Comparison of ENCODE assay signal across 1 cellular context in genomic region chr22:42519544-42520237, GRCh38.
TF ChIP-seq lines count a peak whose summit lies in the region.

A gene with protein sequence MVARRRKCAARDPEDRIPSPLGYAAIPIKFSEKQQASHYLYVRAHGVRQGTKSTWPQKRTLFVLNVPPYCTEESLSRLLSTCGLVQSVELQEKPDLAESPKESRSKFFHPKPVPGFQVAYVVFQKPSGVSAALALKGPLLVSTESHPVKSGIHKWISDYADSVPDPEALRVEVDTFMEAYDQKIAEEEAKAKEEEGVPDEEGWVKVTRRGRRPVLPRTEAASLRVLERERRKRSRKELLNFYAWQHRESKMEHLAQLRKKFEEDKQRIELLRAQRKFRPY (minus strand): TSS chr22:42519796. CDS start chr22:42519786, 10 bp downstream.

TF ChIP-seq in H1, 55 proteins besides CTCF, POLR2A, EP300 and RAD21:
- TF ChIP-seq PHF8 (conservative IDR thresholded peaks at IDR 0.05; ENCODE audit: low read depth, low read length) (peak; percentile 84), HDAC2 (IDR thresholded peaks at IDR 0.05; ENCODE audit: borderline replicate concordance in 1 of 2, low read depth in 2 of 2, low read length in 2 of 2) (no peak), E2F6 (IDR thresholded peaks at IDR 0.05) (0 out of 2 replicates have a peak, but pooled peaks have one; percentile 10), KDM1A (IDR thresholded peaks at IDR 0.05; ENCODE audit: borderline replicate concordance, low read length) (no peak), TBP (IDR thresholded peaks at IDR 0.05; ENCODE audit: low read depth, low read length) (peak; percentile 42; the same call in 1 of the 2 replicates), RBBP5 (IDR thresholded peaks at IDR 0.05; ENCODE audit: borderline replicate concordance, low read depth, low read length) (0 out of 2 replicates have a peak, but pooled peaks have one; percentile 59), BACH1 (IDR thresholded peaks at IDR 0.05; ENCODE audit: low read length) (no peak), NRF1 (IDR thresholded peaks at IDR 0.05; ENCODE audit: low read depth, low read length) (peak; percentile 19; the same call in 1 of the 2 replicates), TAF7 (optimal IDR thresholded peaks at IDR 0.05; ENCODE audit: borderline replicate concordance, low read depth, low read length) (no peak), TAF1 (IDR thresholded peaks at IDR 0.05; ENCODE audit: low read depth, low read length) (peak; percentile 84), SP1 (IDR thresholded peaks at IDR 0.05; ENCODE audit: low read depth, low read length) (no peak), CREB1 (IDR thresholded peaks at IDR 0.05) (peak; percentile 71), KDM5A (IDR thresholded peaks at IDR 0.05; ENCODE audit: low read length) (peak; percentile 71), FOSL1 (IDR thresholded peaks at IDR 0.05; ENCODE audit: insufficient read depth, low read depth, low read length) (no peak), ATF3 (IDR thresholded peaks at IDR 0.05; ENCODE audit: insufficient read depth, low read depth, low read length) (no peak), RFX5 (IDR thresholded peaks at IDR 0.05; ENCODE audit: borderline replicate concordance, low read depth, low read length) (no peak), CBX8 (IDR thresholded peaks at IDR 0.05; ENCODE audit: borderline replicate concordance, low read depth, low read length) (no peak), TCF12 (IDR thresholded peaks at IDR 0.05; ENCODE audit: low read depth, low read length) (no peak), NANOG (IDR thresholded peaks at IDR 0.05; ENCODE audit: insufficient read depth, low read depth, low read length, poor library complexity, severe bottlenecking) (no peak), YY1 (IDR thresholded peaks at IDR 0.05; ENCODE audit: low read depth, low read length) (peak; percentile 90), POLR2AphosphoS5 (IDR thresholded peaks at IDR 0.05; ENCODE audit: low read depth, low read length) (peak; percentile 62; the same call in 1 of the 2 replicates), GABPA (IDR thresholded peaks at IDR 0.05; ENCODE audit: borderline replicate concordance, insufficient read depth, low read length) (no peak), GTF2F1 (IDR thresholded peaks at IDR 0.05; ENCODE audit: borderline replicate concordance, low read depth, low read length) (no peak), CHD1 (IDR thresholded peaks at IDR 0.05; ENCODE audit: low read depth, low read length) (no peak), SIN3A (conservative IDR thresholded peaks at IDR 0.05 in 1 of 2, IDR thresholded peaks at IDR 0.05 in 1 of 2; ENCODE audit: low read depth in 1 of 2, low read length in 2 of 2) (peak in 1 of 2 experiments; percentile 39; a peak in 1 of 4 replicates), TEAD4 (IDR thresholded peaks at IDR 0.05; ENCODE audit: low read depth, low read length) (no peak), CEBPB (IDR thresholded peaks at IDR 0.05; ENCODE audit: low read depth, low read length) (no peak)
- TF ChIP-seq, protein P1, sequence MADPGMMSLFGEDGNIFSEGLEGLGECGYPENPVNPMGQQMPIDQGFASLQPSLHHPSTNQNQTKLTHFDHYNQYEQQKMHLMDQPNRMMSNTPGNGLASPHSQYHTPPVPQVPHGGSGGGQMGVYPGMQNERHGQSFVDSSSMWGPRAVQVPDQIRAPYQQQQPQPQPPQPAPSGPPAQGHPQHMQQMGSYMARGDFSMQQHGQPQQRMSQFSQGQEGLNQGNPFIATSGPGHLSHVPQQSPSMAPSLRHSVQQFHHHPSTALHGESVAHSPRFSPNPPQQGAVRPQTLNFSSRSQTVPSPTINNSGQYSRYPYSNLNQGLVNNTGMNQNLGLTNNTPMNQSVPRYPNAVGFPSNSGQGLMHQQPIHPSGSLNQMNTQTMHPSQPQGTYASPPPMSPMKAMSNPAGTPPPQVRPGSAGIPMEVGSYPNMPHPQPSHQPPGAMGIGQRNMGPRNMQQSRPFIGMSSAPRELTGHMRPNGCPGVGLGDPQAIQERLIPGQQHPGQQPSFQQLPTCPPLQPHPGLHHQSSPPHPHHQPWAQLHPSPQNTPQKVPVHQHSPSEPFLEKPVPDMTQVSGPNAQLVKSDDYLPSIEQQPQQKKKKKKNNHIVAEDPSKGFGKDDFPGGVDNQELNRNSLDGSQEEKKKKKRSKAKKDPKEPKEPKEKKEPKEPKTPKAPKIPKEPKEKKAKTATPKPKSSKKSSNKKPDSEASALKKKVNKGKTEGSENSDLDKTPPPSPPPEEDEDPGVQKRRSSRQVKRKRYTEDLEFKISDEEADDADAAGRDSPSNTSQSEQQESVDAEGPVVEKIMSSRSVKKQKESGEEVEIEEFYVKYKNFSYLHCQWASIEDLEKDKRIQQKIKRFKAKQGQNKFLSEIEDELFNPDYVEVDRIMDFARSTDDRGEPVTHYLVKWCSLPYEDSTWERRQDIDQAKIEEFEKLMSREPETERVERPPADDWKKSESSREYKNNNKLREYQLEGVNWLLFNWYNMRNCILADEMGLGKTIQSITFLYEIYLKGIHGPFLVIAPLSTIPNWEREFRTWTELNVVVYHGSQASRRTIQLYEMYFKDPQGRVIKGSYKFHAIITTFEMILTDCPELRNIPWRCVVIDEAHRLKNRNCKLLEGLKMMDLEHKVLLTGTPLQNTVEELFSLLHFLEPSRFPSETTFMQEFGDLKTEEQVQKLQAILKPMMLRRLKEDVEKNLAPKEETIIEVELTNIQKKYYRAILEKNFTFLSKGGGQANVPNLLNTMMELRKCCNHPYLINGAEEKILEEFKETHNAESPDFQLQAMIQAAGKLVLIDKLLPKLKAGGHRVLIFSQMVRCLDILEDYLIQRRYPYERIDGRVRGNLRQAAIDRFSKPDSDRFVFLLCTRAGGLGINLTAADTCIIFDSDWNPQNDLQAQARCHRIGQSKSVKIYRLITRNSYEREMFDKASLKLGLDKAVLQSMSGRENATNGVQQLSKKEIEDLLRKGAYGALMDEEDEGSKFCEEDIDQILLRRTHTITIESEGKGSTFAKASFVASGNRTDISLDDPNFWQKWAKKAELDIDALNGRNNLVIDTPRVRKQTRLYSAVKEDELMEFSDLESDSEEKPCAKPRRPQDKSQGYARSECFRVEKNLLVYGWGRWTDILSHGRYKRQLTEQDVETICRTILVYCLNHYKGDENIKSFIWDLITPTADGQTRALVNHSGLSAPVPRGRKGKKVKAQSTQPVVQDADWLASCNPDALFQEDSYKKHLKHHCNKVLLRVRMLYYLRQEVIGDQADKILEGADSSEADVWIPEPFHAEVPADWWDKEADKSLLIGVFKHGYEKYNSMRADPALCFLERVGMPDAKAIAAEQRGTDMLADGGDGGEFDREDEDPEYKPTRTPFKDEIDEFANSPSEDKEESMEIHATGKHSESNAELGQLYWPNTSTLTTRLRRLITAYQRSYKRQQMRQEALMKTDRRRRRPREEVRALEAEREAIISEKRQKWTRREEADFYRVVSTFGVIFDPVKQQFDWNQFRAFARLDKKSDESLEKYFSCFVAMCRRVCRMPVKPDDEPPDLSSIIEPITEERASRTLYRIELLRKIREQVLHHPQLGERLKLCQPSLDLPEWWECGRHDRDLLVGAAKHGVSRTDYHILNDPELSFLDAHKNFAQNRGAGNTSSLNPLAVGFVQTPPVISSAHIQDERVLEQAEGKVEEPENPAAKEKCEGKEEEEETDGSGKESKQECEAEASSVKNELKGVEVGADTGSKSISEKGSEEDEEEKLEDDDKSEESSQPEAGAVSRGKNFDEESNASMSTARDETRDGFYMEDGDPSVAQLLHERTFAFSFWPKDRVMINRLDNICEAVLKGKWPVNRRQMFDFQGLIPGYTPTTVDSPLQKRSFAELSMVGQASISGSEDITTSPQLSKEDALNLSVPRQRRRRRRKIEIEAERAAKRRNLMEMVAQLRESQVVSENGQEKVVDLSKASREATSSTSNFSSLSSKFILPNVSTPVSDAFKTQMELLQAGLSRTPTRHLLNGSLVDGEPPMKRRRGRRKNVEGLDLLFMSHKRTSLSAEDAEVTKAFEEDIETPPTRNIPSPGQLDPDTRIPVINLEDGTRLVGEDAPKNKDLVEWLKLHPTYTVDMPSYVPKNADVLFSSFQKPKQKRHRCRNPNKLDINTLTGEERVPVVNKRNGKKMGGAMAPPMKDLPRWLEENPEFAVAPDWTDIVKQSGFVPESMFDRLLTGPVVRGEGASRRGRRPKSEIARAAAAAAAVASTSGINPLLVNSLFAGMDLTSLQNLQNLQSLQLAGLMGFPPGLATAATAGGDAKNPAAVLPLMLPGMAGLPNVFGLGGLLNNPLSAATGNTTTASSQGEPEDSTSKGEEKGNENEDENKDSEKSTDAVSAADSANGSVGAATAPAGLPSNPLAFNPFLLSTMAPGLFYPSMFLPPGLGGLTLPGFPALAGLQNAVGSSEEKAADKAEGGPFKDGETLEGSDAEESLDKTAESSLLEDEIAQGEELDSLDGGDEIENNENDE (IDR thresholded peaks at IDR 0.05; ENCODE audit: insufficient replicate concordance, low read length), result no peak
- TF ChIP-seq, protein P2, sequence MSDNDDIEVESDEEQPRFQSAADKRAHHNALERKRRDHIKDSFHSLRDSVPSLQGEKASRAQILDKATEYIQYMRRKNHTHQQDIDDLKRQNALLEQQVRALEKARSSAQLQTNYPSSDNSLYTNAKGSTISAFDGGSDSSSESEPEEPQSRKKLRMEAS (IDR thresholded peaks at IDR 0.05), result no peak
